Comparison of ENCODE assay signal across 8 cellular contexts in genomic region chr12:5796171-5797091, GRCh38.
DNase-seq lines count a peak whose midpoint lies in the region; TF ChIP-seq lines count a peak whose summit lies in the region.

No MANE protein-coding gene starts in this region.

- H3K4me3 ChIP-seq in AG10803 (ENCODE audit: low read length) (no peak overlapping the region), testis (no peak overlapping the region)

- no peaks in the 10 kb centered on the region for H3K27me3 Mint-ChIP-seq in T-helper 2 cell treated with Interferon-gamma antibody and Interleukin-4, amounts not matched to agents 5 μg/mL and 100 μg/mL, for 36 hours (ENCODE audit: low read depth)

- no peak overlapping the region for H3K4me3 Mint-ChIP-seq in T-helper 2 cell treated with Interferon-gamma antibody and Interleukin-4, amounts not matched to agents 5 μg/mL and 100 μg/mL, for 36 hours

- H3K36me3 ChIP-seq in testis (ENCODE audit: low read depth, missing control alignments), result no peaks in the 10 kb centered on the region

- no peak overlapping the region for H3K27ac ChIP-seq in testis

- no peaks in the 10 kb centered on the region for H3K27me3 ChIP-seq in testis

- intact Hi-C loops in testis (cut with DNase I; ENCODE audit: low total_unique reads), result no loop called here

- H3K36me3 Mint-ChIP-seq in T-helper 2 cell treated with Interferon-gamma antibody and Interleukin-4, amounts not matched to agents 5 μg/mL and 100 μg/mL, for 36 hours (ENCODE audit: low read depth), result no peaks in the 10 kb centered on the region

- H3K4me1 Mint-ChIP-seq in T-helper 2 cell treated with Interferon-gamma antibody and Interleukin-4, amounts not matched to agents 5 μg/mL and 100 μg/mL, for 36 hours (ENCODE audit: low read depth), result no peaks in the 10 kb centered on the region

- no peaks in the 10 kb centered on the region for H3K9me3 Mint-ChIP-seq in T-helper 2 cell treated with Interferon-gamma antibody and Interleukin-4, amounts not matched to agents 5 μg/mL and 100 μg/mL, for 36 hours

- TF ChIP-seq POLR2A in testis (IDR thresholded peaks at IDR 0.05), result no peak

- H3K4me1 ChIP-seq in testis, result no peaks in the 10 kb centered on the region

- DNase-seq in AG10803 (ENCODE audit: low read depth) (peak; percentile 22), GM20000 (ENCODE audit: low spot score) (no peak), UCSD-AML1 (lab: John Stamatoyannopoulos, UW; ENCODE audit: unreplicated experiment) (peak; percentile 55), iPS DF 4.7 (ENCODE audit: extremely low read depth, low spot score) (peak; percentile 19), testis (peak; percentile 61), KG1 (lab: John Stamatoyannopoulos, UW) (no peak), NCI-H2029 (lab: John Stamatoyannopoulos, UW) (no peak)
- no peak for DNase-seq in T-helper 2 cell treated with Interferon-gamma antibody and Interleukin-4, amounts not matched to agents 5 μg/mL and 100 μg/mL, for 36 hours (ENCODE audit: low spot score)

- TF ChIP-seq CTCF in AG10803 (conservative IDR thresholded peaks at IDR 0.05; ENCODE audit: low read length) (peak; percentile 52), GM20000 (IDR thresholded peaks at IDR 0.05; ENCODE audit: extremely low read depth, missing control alignments) (peak; percentile 25), testis (IDR thresholded peaks at IDR 0.05) (peak; percentile 17 to 67 (median 66))

- WGBS in testis, 2 donors, result 66 to 71% methylated on average over 18 to 19 of the region's 19 CpGs

- no peak overlapping the region for H3K27ac Mint-ChIP-seq in T-helper 2 cell treated with Interferon-gamma antibody and Interleukin-4, amounts not matched to agents 5 μg/mL and 100 μg/mL, for 36 hours

- no peaks in the 10 kb centered on the region for H3K9me3 ChIP-seq in testis

Comparison
In these comparisons a context has a peak if more than half of its experiments do, and no peak if none do; other contexts are left out.
1. DNase-seq: peak in AG10803 (single experiment), UCSD-AML1 (single experiment), iPS DF 4.7 (single experiment) and testis (single experiment); none in GM20000 (single experiment), KG1 (single experiment), NCI-H2029 (single experiment) and T-helper 2 cell treated with Interferon-gamma antibody and Interleukin-4, amounts not matched to agents 5 μg/mL and 100 μg/mL, for 36 hours (single experiment).
2. Peak in every context shown above with its lines, with median percentiles within 50 percentile points of each other: CTCF ChIP-seq.